ENCODE assay signal across 8 cellular contexts in genomic region chr2:133927894-133928293, GRCh38.
"Had no signal": no experiment of that assay in that cellular context is flagged by ENCODE, and none has a peak within 500 bp of the region (broad histone marks: within the 10 kb centered on the region; RNA-seq: fewer than 3 reads in every experiment).

No MANE protein-coding gene starts in this region.

- DNase-seq: GDM1, GF-D8 had no signal

- FAIRE-seq: G401.6, GM12878, GM12891, GM12892, GM18507, GM19239 had no signal

- ATAC-seq: GM12878 had no signal

- H3K4me3 ChIP-seq: GM12878 had no signal
